15 cellular contexts compared by ENCODE assay signal in the genomic region with DNA sequence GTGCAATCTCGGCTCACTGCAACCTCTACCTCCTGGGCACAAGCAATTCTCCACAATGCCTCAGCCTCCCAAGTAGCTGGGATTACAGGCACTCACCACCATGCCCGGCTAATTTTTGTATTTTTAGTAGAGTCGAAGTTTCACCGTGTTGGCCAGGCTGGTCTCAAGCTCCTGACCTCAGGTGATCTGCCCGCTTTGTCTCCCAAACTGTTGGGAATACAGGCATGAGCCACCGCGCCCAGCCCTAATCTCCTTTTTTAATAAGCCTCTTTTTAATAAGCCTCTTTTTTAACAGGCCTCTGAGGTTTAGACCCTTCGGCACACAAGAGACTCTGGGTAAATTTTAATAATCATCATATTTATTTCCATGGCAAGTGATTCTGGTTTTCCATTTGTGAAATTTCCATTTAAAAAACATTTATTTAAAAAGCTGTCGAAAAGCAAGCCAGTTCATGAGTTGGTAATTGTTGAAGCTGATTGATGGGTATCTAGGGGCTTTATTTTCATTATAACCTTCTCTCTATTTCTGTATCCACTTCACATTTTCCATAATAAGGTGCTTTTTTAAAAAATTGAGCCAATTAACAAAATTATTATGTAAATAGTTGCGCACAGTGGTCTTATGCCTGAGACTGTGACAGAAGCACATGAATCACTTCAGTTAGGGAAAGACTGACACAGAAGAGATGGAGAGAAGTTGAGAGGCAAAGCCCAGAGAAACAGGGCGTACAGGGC. TPM values are rescaled to one million over a fixed set of nuclear protein-coding genes. Genes with fewer than 3 reads are reported as not detected.
DNase-seq lines count a peak whose midpoint lies in the region; ATAC-seq, FAIRE-seq and TF ChIP-seq lines count a peak whose summit lies in the region.
"Had no signal": no experiment of that assay in that cellular context is flagged by ENCODE, and none has a peak within 500 bp of the region (broad histone marks: within the 10 kb centered on the region; RNA-seq: fewer than 3 reads in every experiment).

No MANE protein-coding gene starts in this region.

- CTCF ChIA-PET in T-cell (lab: Charles Lee) = interaction anchor here in 1 of 2 donors (0.6 kb wide), 1 partner anchor 312 kb away, joined by 3 read pairs; no protein-coding TSS in a partner anchor
- CTCF ChIA-PET in endothelial cell of umbilical vein (lab: Charles Lee) = interaction anchor here (0.8 to 1.2 kb wide), 2 partner anchors 12 to 57 kb away, joined by 3 to 4 read pairs; no protein-coding TSS in a partner anchor

- H3K27me3 ChIP-seq in endothelial cell of umbilical vein (ENCODE audit: control insufficient read depth in 2 of 2, insufficient read depth in 2 of 2, low read length in 2 of 2) (no peaks in the 10 kb centered on the region), hepatocyte (no peaks in the 10 kb centered on the region)
- H3K27me3 ChIP-seq: tibial artery had no signal

- intact Hi-C loops in endothelial cell of umbilical vein (cut with micrococcal nuclease) = loop anchor here (1.0 kb wide), 2 partner anchors 7 to 13 kb away; no protein-coding TSS in a partner anchor

- no peak for TF ChIP-seq CTCF in endothelial cell of umbilical vein (IDR thresholded peaks at IDR 0.05; ENCODE audit: extremely low read depth in 1 of 2, insufficient read depth in 1 of 2, low read depth in 1 of 2, low read length in 2 of 2)
- TF ChIP-seq CTCF in hepatocyte (IDR thresholded peaks at IDR 0.05; ENCODE audit: poor library complexity) = no peak

- H3K4me2 ChIP-seq in endothelial cell of umbilical vein (ENCODE audit: insufficient read depth, low read length) = no peak overlapping the region
- H3K4me2 ChIP-seq in hepatocyte = no peak overlapping the region

- H3K9me1 ChIP-seq in endothelial cell of umbilical vein (replicated peaks; ENCODE audit: control insufficient read depth, extremely low read depth, insufficient read depth, low read length) = no peaks in the 10 kb centered on the region

- 94% methylated on average over 11 of the region's 11 CpGs for WGBS in hepatocyte (ENCODE audit: low lambda C conversion rate, missing lambda C conversion rate)

- H3K36me3 ChIP-seq in endothelial cell of umbilical vein (ENCODE audit: control insufficient read depth in 2 of 2, extremely low read depth in 1 of 2, insufficient read depth in 2 of 2, low read length in 2 of 2) = peaks cover 0 to 2% of the 10 kb centered on the region in 2 experiments
- no peaks in the 10 kb centered on the region for H3K36me3 ChIP-seq in hepatocyte (replicated peaks; ENCODE audit: insufficient read depth, low read depth)

- H3K9me3 Mint-ChIP-seq in activated naive CD4-positive, alpha-beta T cell treated with anti-CD3 and anti-CD28 coated beads, Interleukin-2, amount 50 U/mL, for 24 hours = no peaks in the 10 kb centered on the region
- no peaks in the 10 kb centered on the region for H3K9me3 Mint-ChIP-seq in T-cell

- peaks cover 63% of the 10 kb centered on the region for H3K4me1 Mint-ChIP-seq in activated naive CD4-positive, alpha-beta T cell treated with anti-CD3 and anti-CD28 coated beads, Interleukin-2, amount 50 U/mL, for 24 hours
- H3K4me1 Mint-ChIP-seq in T-cell = peaks cover 50 to 60% (median 57%) of the 10 kb centered on the region in 3 donors

- DNase-seq in activated naive CD4-positive, alpha-beta T cell treated with anti-CD3 and anti-CD28 coated beads, Interleukin-2, amount 50 U/mL, for 16 hours = no peak
- DNase-seq in T-cell (no peak), endothelial cell of umbilical vein (ENCODE audit: low read depth, low spot score) (no peak), NCI-H2081 treated with DMSO at 0.1 percent for 48 hours (lab: John Stamatoyannopoulos, UW) (no peak), hepatocyte (ENCODE audit: low spot score) (no peak), NAMALWA (ENCODE audit: low spot score) (no peak)
- DNase-seq: AML-193, amniotic stem cell, head of caudate nucleus, NCI-H1092 treated with DMSO at 0.1 percent for 48 hours, NCI-H446 treated with DMSO at 0.1 percent for 48 hours, tibial artery had no signal

- POLR2A ChIA-PET in T-cell (lab: Charles Lee) = interaction anchor here in 1 of 2 donors (0.7 kb wide), 1 partner anchor 230 kb away, joined by 3 read pairs; no protein-coding TSS in a partner anchor
- POLR2A ChIA-PET in endothelial cell of umbilical vein (lab: Charles Lee) = no interaction called here

- peak overlapping the region; percentile 86 for H3K27ac ChIP-seq in endothelial cell of umbilical vein (ENCODE audit: insufficient read depth, low read depth, low read length)
- H3K27ac ChIP-seq in hepatocyte = no peak overlapping the region
- H3K27ac ChIP-seq: tibial artery had no signal

- H3K9me2 ChIP-seq in hepatocyte (replicated peaks; ENCODE audit: insufficient read depth) = no peaks in the 10 kb centered on the region

- H3K9ac ChIP-seq in endothelial cell of umbilical vein (replicated peaks; ENCODE audit: extremely low read depth, insufficient read depth, low read length) = no peak overlapping the region

- peaks cover 29% of the 10 kb centered on the region for H3K36me3 Mint-ChIP-seq in activated naive CD4-positive, alpha-beta T cell treated with anti-CD3 and anti-CD28 coated beads, Interleukin-2, amount 50 U/mL, for 24 hours
- H3K36me3 Mint-ChIP-seq in T-cell = peaks cover 28% of the 10 kb centered on the region

- no TSS peak for BruUV-seq in endothelial cell of umbilical vein (replicated peaks; lab: Mats Ljungman, UMichigan)

- H2AFZ ChIP-seq in endothelial cell of umbilical vein (ENCODE audit: low read depth, low read length) = no peak overlapping the region
- H2AFZ ChIP-seq in hepatocyte = no peak overlapping the region

- H3K4me1 ChIP-seq in endothelial cell of umbilical vein (ENCODE audit: control insufficient read depth, extremely low read depth, insufficient read depth, low read length) (peaks cover 21% of the 10 kb centered on the region), hepatocyte (ENCODE audit: insufficient read depth) (no peaks in the 10 kb centered on the region)
- H3K4me1 ChIP-seq: tibial artery had no signal

- H3K4me3 ChIP-seq in endothelial cell of umbilical vein (replicated peaks in 1 of 3; ENCODE audit: insufficient read depth in 1 of 3, low read depth in 1 of 3, low read length in 3 of 3) = no peak overlapping the region
- H3K4me3 ChIP-seq in hepatocyte = no peak overlapping the region
- H3K4me3 ChIP-seq: tibial artery had no signal

- H3K79me2 ChIP-seq in endothelial cell of umbilical vein (ENCODE audit: control insufficient read depth, insufficient read depth, low read length) (no peaks in the 10 kb centered on the region), hepatocyte (no peaks in the 10 kb centered on the region)

- H4K20me1 ChIP-seq in endothelial cell of umbilical vein (replicated peaks; ENCODE audit: control insufficient read depth, extremely low read depth, insufficient read depth, low read length) (no peaks in the 10 kb centered on the region), hepatocyte (ENCODE audit: insufficient read depth, poor library complexity, severe bottlenecking) (no peaks in the 10 kb centered on the region)

- H3K4me3 Mint-ChIP-seq in activated naive CD4-positive, alpha-beta T cell treated with anti-CD3 and anti-CD28 coated beads, Interleukin-2, amount 50 U/mL, for 24 hours = peak overlapping the region; percentile 90
- H3K4me3 Mint-ChIP-seq in T-cell = peak overlapping the region; percentile 22 to 83 (median 77)

- peak overlapping the region; percentile 100 for H3K27ac Mint-ChIP-seq in activated naive CD4-positive, alpha-beta T cell treated with anti-CD3 and anti-CD28 coated beads, Interleukin-2, amount 50 U/mL, for 24 hours
- peak overlapping the region; percentile 96 to 98 for H3K27ac Mint-ChIP-seq in T-cell
- H3K27ac Mint-ChIP-seq: progenitor cell of endocrine pancreas had no signal

- FAIRE-seq in endothelial cell of umbilical vein (lab: Jason Lieb, UNC) = peak; percentile 12

- H3K27me3 Mint-ChIP-seq in activated naive CD4-positive, alpha-beta T cell treated with anti-CD3 and anti-CD28 coated beads, Interleukin-2, amount 50 U/mL, for 24 hours = no peaks in the 10 kb centered on the region
- no peaks in the 10 kb centered on the region for H3K27me3 Mint-ChIP-seq in T-cell

- TF ChIP-seq POLR2A in endothelial cell of umbilical vein (IDR thresholded peaks at IDR 0.05; ENCODE audit: low read depth, low read length) = no peak

- H3K9me3 ChIP-seq in endothelial cell of umbilical vein (replicated peaks; ENCODE audit: control insufficient read depth, insufficient read depth, low read length) = no peaks in the 10 kb centered on the region
- H3K9me3 ChIP-seq in hepatocyte (ENCODE audit: low read depth) = no peaks in the 10 kb centered on the region
- H3K9me3 ChIP-seq: tibial artery had no signal

- ATAC-seq in T-cell (replicated peaks in 1 of 4) = no peak
- ATAC-seq in HG03469 (IDR thresholded peaks at IDR 0.05; ENCODE audit: unreplicated experiment) = no peak

- dilution Hi-C loops in endothelial cell of umbilical vein (cut with MboI; ENCODE audit: extremely low pct_ligation_motif_present, low sequenced_read_pairs) = no loop called here

RNA-seq across cellular contexts. Expression of gene POU2F2, which starts 11.8 kb away (rescaled TPM):
- total RNA-seq in T-cell (10 to 100 TPM; 27.9 to 71.7 (median 59.5) TPM), endothelial cell of umbilical vein (3.2 and 4.0 TPM in 2 replicates), hepatocyte (0.16 TPM in 1 of 2 replicates, not detected in the other)
- polyA plus RNA-seq in endothelial cell of umbilical vein (3.7 and 4.1 TPM in 2 replicates), hepatocyte (0.15 and 0.52 TPM in 2 replicates)
- 1.2 and 1.7 TPM in 2 replicates for polyA plus RNA-seq in endothelial cell of umbilical vein (2011; cell fraction: cytosol; rRNA removed)
- 3.4 and 3.7 TPM in 2 replicates for polyA plus RNA-seq in endothelial cell of umbilical vein (2011; cell fraction: nucleus; rRNA removed)
- polyA plus RNA-seq in endothelial cell of umbilical vein (2012) = 2.0 and 2.8 TPM in 2 replicates
- polyA minus RNA-seq in endothelial cell of umbilical vein = 1.2 and 2.5 TPM in 2 replicates
- not detected for polyA minus RNA-seq in endothelial cell of umbilical vein (2011; cell fraction: cytosol; rRNA and poly(A)+ RNA removed)
- 0.87 and 4.2 TPM in 2 replicates for polyA minus RNA-seq in endothelial cell of umbilical vein (2011; cell fraction: nucleus; rRNA and poly(A)+ RNA removed)

RNA-seq across cellular contexts. Expression of gene ZNF574, which starts 44.5 kb away (rescaled TPM):
- total RNA-seq in T-cell (10 to 100 TPM; 18.4 to 27.4 (median 26.6) TPM), endothelial cell of umbilical vein (14.0 and 15.3 TPM in 2 replicates), hepatocyte (10.7 and 11.8 TPM in 2 replicates)
- polyA plus RNA-seq in endothelial cell of umbilical vein (13.6 and 20.3 TPM in 2 replicates), hepatocyte (13.3 and 13.6 TPM in 2 replicates)
- polyA plus RNA-seq in endothelial cell of umbilical vein (2011; cell fraction: cytosol; rRNA removed) = 6.8 and 7.7 TPM in 2 replicates
- 7.2 and 7.8 TPM in 2 replicates for polyA plus RNA-seq in endothelial cell of umbilical vein (2011; cell fraction: nucleus; rRNA removed)
- 6.9 and 9.4 TPM in 2 replicates for polyA plus RNA-seq in endothelial cell of umbilical vein (2012)
- 19.3 and 21.3 TPM in 2 replicates for polyA minus RNA-seq in endothelial cell of umbilical vein
- 15.4 TPM for polyA minus RNA-seq in endothelial cell of umbilical vein (2011; cell fraction: cytosol; rRNA and poly(A)+ RNA removed)
- 9.0 and 10.7 TPM in 2 replicates for polyA minus RNA-seq in endothelial cell of umbilical vein (2011; cell fraction: nucleus; rRNA and poly(A)+ RNA removed)

RNA-seq across cellular contexts. Expression of gene GRIK5, which starts 50.4 kb away (rescaled TPM):
- total RNA-seq in T-cell = 1 to 10 TPM in 3 of 5 donors, under 1 TPM in 2; 0.26 to 1.5 (median 1.3) TPM
- 0.53 and 2.2 TPM in 2 replicates for total RNA-seq in endothelial cell of umbilical vein
- polyA plus RNA-seq in endothelial cell of umbilical vein = 0.80 and 1.0 TPM in 2 replicates
- 0.72 and 0.97 TPM in 2 replicates for polyA plus RNA-seq in endothelial cell of umbilical vein (2011; cell fraction: cytosol; rRNA removed)
- 1.8 and 2.9 TPM in 2 replicates for polyA plus RNA-seq in endothelial cell of umbilical vein (2011; cell fraction: nucleus; rRNA removed)
- polyA plus RNA-seq in endothelial cell of umbilical vein (2012) = 0.23 and 0.25 TPM in 2 replicates
- polyA minus RNA-seq in endothelial cell of umbilical vein = 0.49 and 1.3 TPM in 2 replicates
- polyA minus RNA-seq in endothelial cell of umbilical vein (2011; cell fraction: cytosol; rRNA and poly(A)+ RNA removed) = not detected
- 0.63 and 1.1 TPM in 2 replicates for polyA minus RNA-seq in endothelial cell of umbilical vein (2011; cell fraction: nucleus; rRNA and poly(A)+ RNA removed)
- total RNA-seq in hepatocyte = 0.60 and 0.92 TPM in 2 replicates
- polyA plus RNA-seq in hepatocyte = 0.34 and 0.50 TPM in 2 replicates
